12 cellular contexts compared by ENCODE assay signal in the genomic region with DNA sequence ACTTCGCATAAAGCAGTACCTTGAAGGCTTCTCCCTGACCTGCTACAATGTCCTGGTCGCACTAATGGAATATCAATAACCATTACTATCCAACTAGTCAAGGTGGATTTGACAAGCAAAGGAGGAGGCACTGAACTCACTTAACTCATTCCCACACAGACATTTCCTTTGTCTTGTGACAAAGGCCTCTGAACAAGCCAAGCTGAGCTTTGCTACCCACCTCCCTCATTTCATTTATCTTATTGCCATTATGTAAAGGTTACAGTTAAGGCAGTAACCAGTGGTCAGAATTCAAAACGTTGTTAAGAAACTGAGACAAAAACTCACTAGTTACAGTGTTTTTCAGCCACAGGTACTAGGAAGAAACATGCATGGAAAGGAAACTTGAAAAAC. TPM values are rescaled to one million over a fixed set of nuclear protein-coding genes. Genes with fewer than 3 reads are reported as not detected.
DNase-seq lines count a peak whose midpoint lies in the region; ATAC-seq and TF ChIP-seq lines count a peak whose summit lies in the region.
"Had no signal": no experiment of that assay in that cellular context is flagged by ENCODE, and none has a peak within 500 bp of the region (broad histone marks: within the 10 kb centered on the region; RNA-seq: fewer than 3 reads in every experiment).

No MANE protein-coding gene starts in this region.

- TF ChIP-seq CTCF in natural killer cell (IDR thresholded peaks at IDR 0.05): no peak
- no peak for TF ChIP-seq CTCF in vagina (IDR thresholded peaks at IDR 0.05)
- no peak for TF ChIP-seq CTCF in GM13977 (IDR thresholded peaks at IDR 0.05; ENCODE audit: extremely low read depth, insufficient read depth, missing control alignments)

- peaks cover 1% of the 10 kb centered on the region for H3K27me3 Mint-ChIP-seq in activated naive CD8-positive, alpha-beta T cell treated with anti-CD3 and anti-CD28 coated beads, Interleukin-2, amount 50 U/mL, for 24 hours
- no peaks in the 10 kb centered on the region for H3K27me3 Mint-ChIP-seq in natural killer cell (ENCODE audit: low read depth in 2 of 2)

- H3K9me3 ChIP-seq in right cardiac atrium (ENCODE audit: control insufficient read depth, low read length) (no peaks in the 10 kb centered on the region), vagina (no peaks in the 10 kb centered on the region)
- H3K9me3 ChIP-seq: tibial artery had no signal

- in situ Hi-C loops in GM13977 (cut with MboI; ENCODE audit: low pct_unique_long_range_greater_than_20kb, low sequenced_read_pairs, unreplicated experiment): no loop called here

- H3K27me3 ChIP-seq in right cardiac atrium (ENCODE audit: control insufficient read depth, insufficient read depth) (no peaks in the 10 kb centered on the region), vagina (no peaks in the 10 kb centered on the region)

- H3K27ac ChIP-seq in right cardiac atrium (ENCODE audit: low read length): peak overlapping the region; percentile 18
- peak overlapping the region; percentile 35 for H3K27ac ChIP-seq in vagina
- H3K27ac ChIP-seq: C4-2B had no signal

- DNase-seq in right cardiac atrium (no peak), cardiac septum (ENCODE audit: low spot score) (no peak), natural killer cell (no peak), vagina (ENCODE audit: extremely low spot score in 2 of 2) (no peak), SHP77 (lab: John Stamatoyannopoulos, UW) (no peak), NCI-H446 treated with DMSO at 0.1 percent for 48 hours (lab: John Stamatoyannopoulos, UW) (no peak), GM13977 (ENCODE audit: low spot score) (no peak)
- DNase-seq in activated naive CD8-positive, alpha-beta T cell treated with anti-CD3 and anti-CD28 coated beads, Interleukin-2, amount 50 U/mL, for 24 hours: no peak
- DNase-seq: NCI-H1694 had no signal

- H3K4me1 ChIP-seq in right cardiac atrium (ENCODE audit: control insufficient read depth, insufficient read depth, low read length) (peaks cover 11% of the 10 kb centered on the region), vagina (peaks cover 24% of the 10 kb centered on the region)
- H3K4me1 ChIP-seq: tibial artery had no signal

- peaks cover 73% of the 10 kb centered on the region for H3K4me1 Mint-ChIP-seq in activated naive CD8-positive, alpha-beta T cell treated with anti-CD3 and anti-CD28 coated beads, Interleukin-2, amount 50 U/mL, for 24 hours
- H3K4me1 Mint-ChIP-seq in natural killer cell: peaks cover 62 to 83% of the 10 kb centered on the region in 2 donors

- intact Hi-C loops in right cardiac atrium (cut with DNase I): loop anchor here in 1 of 4 donors (10.0 kb wide), 1 partner anchor 87 kb away; no protein-coding TSS in a partner anchor
- intact Hi-C loops in cardiac septum (cut with DNase I): loop anchor here (2.0 to 5.0 kb wide), 2 partner anchors 87 to 234 kb away; no protein-coding TSS in a partner anchor
- intact Hi-C loops in natural killer cell (cut with micrococcal nuclease): no loop called here
- intact Hi-C loops in vagina (cut with DNase I): loop anchor here (10.0 kb wide), 1 partner anchor 157 kb away; no protein-coding TSS in a partner anchor

- H3K27ac Mint-ChIP-seq in activated naive CD8-positive, alpha-beta T cell treated with anti-CD3 and anti-CD28 coated beads, Interleukin-2, amount 50 U/mL, for 24 hours: peak overlapping the region; percentile 92
- peak overlapping the region; percentile 85 to 88 for H3K27ac Mint-ChIP-seq in natural killer cell

- TF ChIP-seq POLR2A in vagina (IDR thresholded peaks at IDR 0.05): no peak

- no peaks in the 10 kb centered on the region for H3K9me3 Mint-ChIP-seq in activated naive CD8-positive, alpha-beta T cell treated with anti-CD3 and anti-CD28 coated beads, Interleukin-2, amount 50 U/mL, for 24 hours
- H3K9me3 Mint-ChIP-seq in natural killer cell: no peaks in the 10 kb centered on the region

- H3K4me3 Mint-ChIP-seq in activated naive CD8-positive, alpha-beta T cell treated with anti-CD3 and anti-CD28 coated beads, Interleukin-2, amount 50 U/mL, for 24 hours: peak overlapping the region; percentile 65
- peak overlapping the region; percentile 78 for H3K4me3 Mint-ChIP-seq in natural killer cell

- 62% methylated on average over 3 of the region's 3 CpGs for WGBS in right cardiac atrium

- no peaks in the 10 kb centered on the region for H3K36me3 ChIP-seq in vagina
- H3K36me3 ChIP-seq: tibial artery had no signal

- H3K4me3 ChIP-seq in right cardiac atrium (ENCODE audit: low read length) (no peak overlapping the region), vagina (no peak overlapping the region)
- H3K4me3 ChIP-seq: tibial artery had no signal

- no peak for ATAC-seq in right cardiac atrium
- ATAC-seq in activated naive CD8-positive, alpha-beta T cell treated with anti-CD3 and anti-CD28 coated beads, Interleukin-2, amount 50 U/mL, for 24 hours: no peak
- ATAC-seq in natural killer cell: peak; percentile 12 to 15 (median 14)

- H3K36me3 Mint-ChIP-seq in activated naive CD8-positive, alpha-beta T cell treated with anti-CD3 and anti-CD28 coated beads, Interleukin-2, amount 50 U/mL, for 24 hours (ENCODE audit: low read depth): peaks cover 14% of the 10 kb centered on the region
- H3K36me3 Mint-ChIP-seq in natural killer cell: no peaks in the 10 kb centered on the region

RNA-seq across cellular contexts. Expression of a gene that starts 7.3 kb away (rescaled TPM):
- 10 to 100 TPM; 17.9 to 20.8 (median 18.9) TPM for total RNA-seq in right cardiac atrium
- polyA plus RNA-seq in right cardiac atrium: 11.8 TPM
- total RNA-seq in cardiac septum: 11.4 TPM
- 100 to 1,000 TPM; 127 to 147 (median 130) TPM for total RNA-seq in natural killer cell
- 74.4 TPM for total RNA-seq in vagina
- polyA plus RNA-seq: fibroblast of lung had no signal

Comparison
In these comparisons a context has a peak if more than half of its experiments do, and no peak if none do; other contexts are left out.
1. ATAC-seq: peak in natural killer cell (3 of 3); none in right cardiac atrium (0 of 2) and activated naive CD8-positive, alpha-beta T cell treated with anti-CD3 and anti-CD28 coated beads, Interleukin-2, amount 50 U/mL, for 24 hours (single experiment).